Comparison of ENCODE assay signal across 1 cellular context in the genomic region with DNA sequence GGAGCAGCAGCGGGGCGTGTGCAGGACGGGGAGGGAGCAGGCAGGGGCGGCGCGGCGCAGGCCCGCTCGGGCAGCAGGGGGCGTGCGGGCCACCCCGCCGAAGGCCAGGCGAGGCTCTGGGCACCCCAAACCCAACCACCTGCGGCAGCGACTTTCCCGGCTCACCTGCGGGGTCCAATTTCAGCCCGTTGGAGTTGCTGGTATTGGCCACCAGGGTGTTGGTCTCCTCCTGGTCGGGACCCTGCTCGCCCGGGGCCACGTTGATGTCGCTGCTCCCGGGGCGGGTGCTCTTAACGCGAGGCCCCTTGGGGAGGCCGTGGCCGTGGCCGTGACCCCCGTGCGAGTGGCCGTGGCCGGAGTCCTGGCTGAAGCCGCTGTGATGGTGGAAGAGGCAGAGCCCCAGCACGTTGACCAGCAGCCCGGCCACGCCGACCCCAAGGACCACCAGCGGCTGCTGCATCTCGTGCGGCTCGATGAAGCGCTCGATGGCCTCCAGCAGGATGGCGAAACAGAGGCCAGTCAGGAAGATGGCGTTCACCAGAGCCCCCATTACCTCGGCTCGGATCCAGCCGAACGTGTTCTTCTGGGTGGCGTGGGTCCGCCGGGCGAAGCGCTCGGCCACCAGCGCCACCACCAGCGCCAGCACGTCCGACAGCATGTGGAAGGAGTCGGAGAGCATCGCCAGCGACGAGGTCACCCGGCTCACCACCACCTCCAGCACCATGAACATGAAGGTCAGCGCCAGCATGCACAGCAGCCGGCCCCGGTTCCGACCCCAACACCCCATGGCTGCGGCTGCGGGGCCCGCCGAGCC.
TF ChIP-seq lines count a peak whose summit lies in the region.

No MANE protein-coding gene starts in this region.

TF ChIP-seq in K562, 482 proteins besides CTCF, POLR2A, EP300 and RAD21 (continued from another document and continues in another):
- TF ChIP-seq, protein P1, sequence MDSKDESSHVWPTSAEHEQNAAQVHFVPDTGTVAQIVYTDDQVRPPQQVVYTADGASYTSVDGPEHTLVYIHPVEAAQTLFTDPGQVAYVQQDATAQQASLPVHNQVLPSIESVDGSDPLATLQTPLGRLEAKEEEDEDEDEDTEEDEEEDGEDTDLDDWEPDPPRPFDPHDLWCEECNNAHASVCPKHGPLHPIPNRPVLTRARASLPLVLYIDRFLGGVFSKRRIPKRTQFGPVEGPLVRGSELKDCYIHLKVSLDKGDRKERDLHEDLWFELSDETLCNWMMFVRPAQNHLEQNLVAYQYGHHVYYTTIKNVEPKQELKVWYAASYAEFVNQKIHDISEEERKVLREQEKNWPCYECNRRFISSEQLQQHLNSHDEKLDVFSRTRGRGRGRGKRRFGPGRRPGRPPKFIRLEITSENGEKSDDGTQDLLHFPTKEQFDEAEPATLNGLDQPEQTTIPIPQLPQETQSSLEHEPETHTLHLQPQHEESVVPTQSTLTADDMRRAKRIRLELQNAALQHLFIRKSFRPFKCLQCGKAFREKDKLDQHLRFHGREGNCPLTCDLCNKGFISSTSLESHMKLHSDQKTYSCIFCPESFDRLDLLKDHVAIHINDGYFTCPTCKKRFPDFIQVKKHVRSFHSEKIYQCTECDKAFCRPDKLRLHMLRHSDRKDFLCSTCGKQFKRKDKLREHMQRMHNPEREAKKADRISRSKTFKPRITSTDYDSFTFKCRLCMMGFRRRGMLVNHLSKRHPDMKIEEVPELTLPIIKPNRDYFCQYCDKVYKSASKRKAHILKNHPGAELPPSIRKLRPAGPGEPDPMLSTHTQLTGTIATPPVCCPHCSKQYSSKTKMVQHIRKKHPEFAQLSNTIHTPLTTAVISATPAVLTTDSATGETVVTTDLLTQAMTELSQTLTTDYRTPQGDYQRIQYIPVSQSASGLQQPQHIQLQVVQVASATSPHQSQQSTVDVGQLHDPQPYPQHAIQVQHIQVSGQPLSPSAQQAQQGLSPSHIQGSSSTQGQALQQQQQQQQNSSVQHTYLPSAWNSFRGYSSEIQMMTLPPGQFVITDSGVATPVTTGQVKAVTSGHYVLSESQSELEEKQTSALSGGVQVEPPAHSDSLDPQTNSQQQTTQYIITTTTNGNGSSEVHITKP (IDR thresholded peaks at IDR 0.05; ENCODE audit: partially characterized antibody), result peak; percentile 41
- TF ChIP-seq, protein P2, sequence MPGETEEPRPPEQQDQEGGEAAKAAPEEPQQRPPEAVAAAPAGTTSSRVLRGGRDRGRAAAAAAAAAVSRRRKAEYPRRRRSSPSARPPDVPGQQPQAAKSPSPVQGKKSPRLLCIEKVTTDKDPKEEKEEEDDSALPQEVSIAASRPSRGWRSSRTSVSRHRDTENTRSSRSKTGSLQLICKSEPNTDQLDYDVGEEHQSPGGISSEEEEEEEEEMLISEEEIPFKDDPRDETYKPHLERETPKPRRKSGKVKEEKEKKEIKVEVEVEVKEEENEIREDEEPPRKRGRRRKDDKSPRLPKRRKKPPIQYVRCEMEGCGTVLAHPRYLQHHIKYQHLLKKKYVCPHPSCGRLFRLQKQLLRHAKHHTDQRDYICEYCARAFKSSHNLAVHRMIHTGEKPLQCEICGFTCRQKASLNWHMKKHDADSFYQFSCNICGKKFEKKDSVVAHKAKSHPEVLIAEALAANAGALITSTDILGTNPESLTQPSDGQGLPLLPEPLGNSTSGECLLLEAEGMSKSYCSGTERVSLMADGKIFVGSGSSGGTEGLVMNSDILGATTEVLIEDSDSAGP (CRISPR knock-in tag; IDR thresholded peaks at IDR 0.05), result peak; percentile 65; the same call in 1 of the 2 replicates
- TF ChIP-seq ZNF263 (CRISPR knock-in tag; IDR thresholded peaks at IDR 0.05; ENCODE audit: borderline replicate concordance), result 0 out of 2 replicates have a peak, but pooled peaks have one; percentile 1
- no peak for TF ChIP-seq NR2C1 (IDR thresholded peaks at IDR 0.05)
- no peak; the same call in 1 of the 2 replicates for TF ChIP-seq NR2C1 (tag; IDR thresholded peaks at IDR 0.05)
- TF ChIP-seq HLTF (IDR thresholded peaks at IDR 0.05), result peak; percentile 73; the same call in 1 of the 2 replicates
- no peak for TF ChIP-seq XRCC5 (IDR thresholded peaks at IDR 0.05; ENCODE audit: low read depth, low read length)
- TF ChIP-seq, protein P3, sequence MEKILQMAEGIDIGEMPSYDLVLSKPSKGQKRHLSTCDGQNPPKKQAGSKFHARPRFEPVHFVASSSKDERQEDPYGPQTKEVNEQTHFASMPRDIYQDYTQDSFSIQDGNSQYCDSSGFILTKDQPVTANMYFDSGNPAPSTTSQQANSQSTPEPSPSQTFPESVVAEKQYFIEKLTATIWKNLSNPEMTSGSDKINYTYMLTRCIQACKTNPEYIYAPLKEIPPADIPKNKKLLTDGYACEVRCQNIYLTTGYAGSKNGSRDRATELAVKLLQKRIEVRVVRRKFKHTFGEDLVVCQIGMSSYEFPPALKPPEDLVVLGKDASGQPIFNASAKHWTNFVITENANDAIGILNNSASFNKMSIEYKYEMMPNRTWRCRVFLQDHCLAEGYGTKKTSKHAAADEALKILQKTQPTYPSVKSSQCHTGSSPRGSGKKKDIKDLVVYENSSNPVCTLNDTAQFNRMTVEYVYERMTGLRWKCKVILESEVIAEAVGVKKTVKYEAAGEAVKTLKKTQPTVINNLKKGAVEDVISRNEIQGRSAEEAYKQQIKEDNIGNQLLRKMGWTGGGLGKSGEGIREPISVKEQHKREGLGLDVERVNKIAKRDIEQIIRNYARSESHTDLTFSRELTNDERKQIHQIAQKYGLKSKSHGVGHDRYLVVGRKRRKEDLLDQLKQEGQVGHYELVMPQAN (IDR thresholded peaks at IDR 0.05; ENCODE audit: borderline replicate concordance), result peak; percentile 67; the same call in 1 of the 2 replicates
- TF ChIP-seq, protein P4, sequence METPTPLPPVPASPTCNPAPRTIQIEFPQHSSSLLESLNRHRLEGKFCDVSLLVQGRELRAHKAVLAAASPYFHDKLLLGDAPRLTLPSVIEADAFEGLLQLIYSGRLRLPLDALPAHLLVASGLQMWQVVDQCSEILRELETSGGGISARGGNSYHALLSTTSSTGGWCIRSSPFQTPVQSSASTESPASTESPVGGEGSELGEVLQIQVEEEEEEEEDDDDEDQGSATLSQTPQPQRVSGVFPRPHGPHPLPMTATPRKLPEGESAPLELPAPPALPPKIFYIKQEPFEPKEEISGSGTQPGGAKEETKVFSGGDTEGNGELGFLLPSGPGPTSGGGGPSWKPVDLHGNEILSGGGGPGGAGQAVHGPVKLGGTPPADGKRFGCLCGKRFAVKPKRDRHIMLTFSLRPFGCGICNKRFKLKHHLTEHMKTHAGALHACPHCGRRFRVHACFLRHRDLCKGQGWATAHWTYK (CRISPR knock-in tag; IDR thresholded peaks at IDR 0.05), result peak; percentile 99
- TF ChIP-seq ZBTB1 (CRISPR knock-in tag; IDR thresholded peaks at IDR 0.05; ENCODE audit: borderline replicate concordance, low read depth), result peak; percentile 52; the same call in 1 of the 2 replicates
- TF ChIP-seq PML (IDR thresholded peaks at IDR 0.05; ENCODE audit: low read length), result peak; percentile 13; the same call in 1 of the 2 replicates
- TF ChIP-seq, protein P5, sequence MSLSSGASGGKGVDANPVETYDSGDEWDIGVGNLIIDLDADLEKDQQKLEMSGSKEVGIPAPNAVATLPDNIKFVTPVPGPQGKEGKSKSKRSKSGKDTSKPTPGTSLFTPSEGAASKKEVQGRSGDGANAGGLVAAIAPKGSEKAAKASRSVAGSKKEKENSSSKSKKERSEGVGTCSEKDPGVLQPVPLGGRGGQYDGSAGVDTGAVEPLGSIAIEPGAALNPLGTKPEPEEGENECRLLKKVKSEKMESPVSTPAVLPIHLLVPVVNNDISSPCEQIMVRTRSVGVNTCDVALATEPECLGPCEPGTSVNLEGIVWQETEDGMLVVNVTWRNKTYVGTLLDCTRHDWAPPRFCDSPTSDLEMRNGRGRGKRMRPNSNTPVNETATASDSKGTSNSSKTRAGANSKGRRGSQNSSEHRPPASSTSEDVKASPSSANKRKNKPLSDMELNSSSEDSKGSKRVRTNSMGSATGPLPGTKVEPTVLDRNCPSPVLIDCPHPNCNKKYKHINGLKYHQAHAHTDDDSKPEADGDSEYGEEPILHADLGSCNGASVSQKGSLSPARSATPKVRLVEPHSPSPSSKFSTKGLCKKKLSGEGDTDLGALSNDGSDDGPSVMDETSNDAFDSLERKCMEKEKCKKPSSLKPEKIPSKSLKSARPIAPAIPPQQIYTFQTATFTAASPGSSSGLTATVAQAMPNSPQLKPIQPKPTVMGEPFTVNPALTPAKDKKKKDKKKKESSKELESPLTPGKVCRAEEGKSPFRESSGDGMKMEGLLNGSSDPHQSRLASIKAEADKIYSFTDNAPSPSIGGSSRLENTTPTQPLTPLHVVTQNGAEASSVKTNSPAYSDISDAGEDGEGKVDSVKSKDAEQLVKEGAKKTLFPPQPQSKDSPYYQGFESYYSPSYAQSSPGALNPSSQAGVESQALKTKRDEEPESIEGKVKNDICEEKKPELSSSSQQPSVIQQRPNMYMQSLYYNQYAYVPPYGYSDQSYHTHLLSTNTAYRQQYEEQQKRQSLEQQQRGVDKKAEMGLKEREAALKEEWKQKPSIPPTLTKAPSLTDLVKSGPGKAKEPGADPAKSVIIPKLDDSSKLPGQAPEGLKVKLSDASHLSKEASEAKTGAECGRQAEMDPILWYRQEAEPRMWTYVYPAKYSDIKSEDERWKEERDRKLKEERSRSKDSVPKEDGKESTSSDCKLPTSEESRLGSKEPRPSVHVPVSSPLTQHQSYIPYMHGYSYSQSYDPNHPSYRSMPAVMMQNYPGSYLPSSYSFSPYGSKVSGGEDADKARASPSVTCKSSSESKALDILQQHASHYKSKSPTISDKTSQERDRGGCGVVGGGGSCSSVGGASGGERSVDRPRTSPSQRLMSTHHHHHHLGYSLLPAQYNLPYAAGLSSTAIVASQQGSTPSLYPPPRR (CRISPR knock-in tag; IDR thresholded peaks at IDR 0.05; ENCODE audit: borderline replicate concordance), result peak; percentile 51; the same call in 1 of the 2 replicates
- peak; percentile 77 to 93 for TF ChIP-seq MAZ (CRISPR knock-in tag; conservative IDR thresholded peaks at IDR 0.05 in 1 of 2, IDR thresholded peaks at IDR 0.05 in 1 of 2)
- peak; percentile 67; the same call in 1 of the 2 replicates for TF ChIP-seq TGIF2 (CRISPR knock-in tag; IDR thresholded peaks at IDR 0.05)
- TF ChIP-seq, protein P6, sequence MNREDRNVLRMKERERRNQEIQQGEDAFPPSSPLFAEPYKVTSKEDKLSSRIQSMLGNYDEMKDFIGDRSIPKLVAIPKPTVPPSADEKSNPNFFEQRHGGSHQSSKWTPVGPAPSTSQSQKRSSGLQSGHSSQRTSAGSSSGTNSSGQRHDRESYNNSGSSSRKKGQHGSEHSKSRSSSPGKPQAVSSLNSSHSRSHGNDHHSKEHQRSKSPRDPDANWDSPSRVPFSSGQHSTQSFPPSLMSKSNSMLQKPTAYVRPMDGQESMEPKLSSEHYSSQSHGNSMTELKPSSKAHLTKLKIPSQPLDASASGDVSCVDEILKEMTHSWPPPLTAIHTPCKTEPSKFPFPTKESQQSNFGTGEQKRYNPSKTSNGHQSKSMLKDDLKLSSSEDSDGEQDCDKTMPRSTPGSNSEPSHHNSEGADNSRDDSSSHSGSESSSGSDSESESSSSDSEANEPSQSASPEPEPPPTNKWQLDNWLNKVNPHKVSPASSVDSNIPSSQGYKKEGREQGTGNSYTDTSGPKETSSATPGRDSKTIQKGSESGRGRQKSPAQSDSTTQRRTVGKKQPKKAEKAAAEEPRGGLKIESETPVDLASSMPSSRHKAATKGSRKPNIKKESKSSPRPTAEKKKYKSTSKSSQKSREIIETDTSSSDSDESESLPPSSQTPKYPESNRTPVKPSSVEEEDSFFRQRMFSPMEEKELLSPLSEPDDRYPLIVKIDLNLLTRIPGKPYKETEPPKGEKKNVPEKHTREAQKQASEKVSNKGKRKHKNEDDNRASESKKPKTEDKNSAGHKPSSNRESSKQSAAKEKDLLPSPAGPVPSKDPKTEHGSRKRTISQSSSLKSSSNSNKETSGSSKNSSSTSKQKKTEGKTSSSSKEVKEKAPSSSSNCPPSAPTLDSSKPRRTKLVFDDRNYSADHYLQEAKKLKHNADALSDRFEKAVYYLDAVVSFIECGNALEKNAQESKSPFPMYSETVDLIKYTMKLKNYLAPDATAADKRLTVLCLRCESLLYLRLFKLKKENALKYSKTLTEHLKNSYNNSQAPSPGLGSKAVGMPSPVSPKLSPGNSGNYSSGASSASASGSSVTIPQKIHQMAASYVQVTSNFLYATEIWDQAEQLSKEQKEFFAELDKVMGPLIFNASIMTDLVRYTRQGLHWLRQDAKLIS (CRISPR knock-in tag; IDR thresholded peaks at IDR 0.05), result peak; percentile 88
- TF ChIP-seq ILK (tag; IDR thresholded peaks at IDR 0.05; ENCODE audit: borderline replicate concordance, low read depth), result no peak
- no peak; the same call in 1 of the 2 replicates for TF ChIP-seq ZNF24 (IDR thresholded peaks at IDR 0.05)
- TF ChIP-seq GATAD2B (IDR thresholded peaks at IDR 0.05; ENCODE audit: borderline replicate concordance), result peak; percentile 80; the same call in 1 of the 2 replicates
- TF ChIP-seq ADNP (tag; IDR thresholded peaks at IDR 0.05), result no peak
- TF ChIP-seq, protein P7, sequence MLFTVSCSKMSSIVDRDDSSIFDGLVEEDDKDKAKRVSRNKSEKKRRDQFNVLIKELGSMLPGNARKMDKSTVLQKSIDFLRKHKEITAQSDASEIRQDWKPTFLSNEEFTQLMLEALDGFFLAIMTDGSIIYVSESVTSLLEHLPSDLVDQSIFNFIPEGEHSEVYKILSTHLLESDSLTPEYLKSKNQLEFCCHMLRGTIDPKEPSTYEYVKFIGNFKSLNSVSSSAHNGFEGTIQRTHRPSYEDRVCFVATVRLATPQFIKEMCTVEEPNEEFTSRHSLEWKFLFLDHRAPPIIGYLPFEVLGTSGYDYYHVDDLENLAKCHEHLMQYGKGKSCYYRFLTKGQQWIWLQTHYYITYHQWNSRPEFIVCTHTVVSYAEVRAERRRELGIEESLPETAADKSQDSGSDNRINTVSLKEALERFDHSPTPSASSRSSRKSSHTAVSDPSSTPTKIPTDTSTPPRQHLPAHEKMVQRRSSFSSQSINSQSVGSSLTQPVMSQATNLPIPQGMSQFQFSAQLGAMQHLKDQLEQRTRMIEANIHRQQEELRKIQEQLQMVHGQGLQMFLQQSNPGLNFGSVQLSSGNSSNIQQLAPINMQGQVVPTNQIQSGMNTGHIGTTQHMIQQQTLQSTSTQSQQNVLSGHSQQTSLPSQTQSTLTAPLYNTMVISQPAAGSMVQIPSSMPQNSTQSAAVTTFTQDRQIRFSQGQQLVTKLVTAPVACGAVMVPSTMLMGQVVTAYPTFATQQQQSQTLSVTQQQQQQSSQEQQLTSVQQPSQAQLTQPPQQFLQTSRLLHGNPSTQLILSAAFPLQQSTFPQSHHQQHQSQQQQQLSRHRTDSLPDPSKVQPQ (CRISPR knock-in tag; IDR thresholded peaks at IDR 0.05; ENCODE audit: borderline replicate concordance), result no peak
- peak; percentile 68; the same call in 1 of the 2 replicates for TF ChIP-seq ZBTB7A (IDR thresholded peaks at IDR 0.05; ENCODE audit: borderline replicate concordance, control insufficient read depth, low read depth, low read length)
- TF ChIP-seq NR2C2 (CRISPR knock-in tag; IDR thresholded peaks at IDR 0.05), result peak; percentile 78; the same call in 1 of the 2 replicates
- peak; percentile 74; the same call in 1 of the 2 replicates for TF ChIP-seq NR2C2 (tag; IDR thresholded peaks at IDR 0.05)
- TF ChIP-seq BRD9 (IDR thresholded peaks at IDR 0.05; ENCODE audit: low read depth, partially characterized antibody), result peak; percentile 51
